Comparison of ENCODE assay signal across 23 cellular contexts in genomic region chr7:129438281-129438838, GRCh38. TPM values are rescaled to one million over a fixed set of nuclear protein-coding genes. Genes with fewer than 3 reads are reported as not detected.
A peak's percentile ranks its signal among the peaks of the same experiment; 100 is the strongest.
DNase-seq lines count a peak whose midpoint lies in the region; ATAC-seq, FAIRE-seq and TF ChIP-seq lines count a peak whose summit lies in the region.
"Had no signal": no experiment of that assay in that cellular context is flagged by ENCODE, and none has a peak within 500 bp of the region (broad histone marks: within the 10 kb centered on the region; RNA-seq: fewer than 3 reads in every experiment).

No MANE protein-coding gene starts in this region.

- no peak for FAIRE-seq in K562 (lab: Jason Lieb, UNC)
- FAIRE-seq: D721Med, kidney had no signal

- TF ChIP-seq CTCF in MCF 10A (IDR thresholded peaks at IDR 0.05; ENCODE audit: unreplicated experiment) = no peak
- no peak for TF ChIP-seq CTCF in breast epithelium (IDR thresholded peaks at IDR 0.05)
- no peak for TF ChIP-seq CTCF in PC-9 (conservative IDR thresholded peaks at IDR 0.05)
- no peak for TF ChIP-seq CTCF in K562 (IDR thresholded peaks at IDR 0.05 in 2 of 3, conservative IDR thresholded peaks at IDR 0.05 in 1 of 3; ENCODE audit: insufficient read depth in 2 of 3, low read depth in 1 of 3, low read length in 3 of 3)

- ATAC-seq in K562 (peak; percentile 4), left ventricle myocardium superior (no peak), HG03354 (IDR thresholded peaks at IDR 0.05; ENCODE audit: poor library complexity, severe bottlenecking, unreplicated experiment) (no peak)
- ATAC-seq: right lobe of liver, T-cell, upper lobe of right lung had no signal

- no peaks in the 10 kb centered on the region for H3K36me3 ChIP-seq in breast epithelium
- H3K36me3 ChIP-seq in PC-9 (ENCODE audit: low read depth) = peaks cover 14% of the 10 kb centered on the region; the same call in 1 of the 2 replicates
- H3K36me3 ChIP-seq in K562 (ENCODE audit: control insufficient read depth, insufficient read depth, low read length) = peaks cover 55% of the 10 kb centered on the region
- H3K36me3 ChIP-seq in skeletal muscle satellite cell (ENCODE audit: insufficient read depth, low read length) = peaks cover 8% of the 10 kb centered on the region
- H3K36me3 ChIP-seq: BE2C, ovary, right lobe of liver, upper lobe of right lung had no signal

- peaks cover 37% of the 10 kb centered on the region for H3K4me1 Mint-ChIP-seq in MCF 10A (ENCODE audit: insufficient read depth, unreplicated experiment)

- H3K4me1 ChIP-seq in breast epithelium = peaks cover 0 to 3% of the 10 kb centered on the region in 2 donors
- peaks cover 52% of the 10 kb centered on the region for H3K4me1 ChIP-seq in PC-9 (replicated peaks; ENCODE audit: insufficient read depth)
- H3K4me1 ChIP-seq in K562 (replicated peaks in 1 of 2; ENCODE audit: control insufficient read depth in 2 of 2, insufficient read depth in 2 of 2, low read length in 2 of 2) = peaks cover 42 to 56% of the 10 kb centered on the region in 2 experiments
- peaks cover 48% of the 10 kb centered on the region for H3K4me1 ChIP-seq in skeletal muscle satellite cell (ENCODE audit: control insufficient read depth, insufficient read depth, low read length)

- in situ Hi-C loops in K562 (cut with MboI) = no loop called here

- no peak for TF ChIP-seq EP300 in K562 (IDR thresholded peaks at IDR 0.05; ENCODE audit: low read length)

- H3K4me3 ChIP-seq in breast epithelium = no peak overlapping the region
- H3K4me3 ChIP-seq in PC-9 = no peak overlapping the region
- no peak overlapping the region; the same call in 1 of the 2 replicates for H3K4me3 ChIP-seq in K562
- peak overlapping the region; percentile 48 for H3K4me3 ChIP-seq in skeletal muscle satellite cell (ENCODE audit: low read length)
- H3K4me3 ChIP-seq: ovary, right lobe of liver, upper lobe of right lung had no signal

- BruUV-seq in MCF 10A (replicated peaks; lab: Mats Ljungman, UMichigan) (TSS peak; percentile 98), PC-9 (replicated peaks; lab: Mats Ljungman, UMichigan) (TSS peak; percentile 69), K562 (replicated peaks; lab: Mats Ljungman, UMichigan) (TSS peak; percentile 54)

- intact Hi-C loops in MCF 10A (cut with micrococcal nuclease) = no loop called here
- intact Hi-C loops in breast epithelium (cut with DNase I; ENCODE audit: low total_unique reads) = no loop called here
- intact Hi-C loops in PC-9 (cut with micrococcal nuclease; ENCODE audit: unreplicated experiment) = no loop called here
- intact Hi-C loops in K562 (cut with micrococcal nuclease) = loop anchor here (2.0 to 5.0 kb wide), 2 partner anchors 16 to 519 kb away; no protein-coding TSS in a partner anchor
- intact Hi-C loops in left ventricle myocardium superior (cut with micrococcal nuclease) = no loop called here

- peaks cover 5% of the 10 kb centered on the region for H3K36me3 Mint-ChIP-seq in MCF 10A (ENCODE audit: insufficient read depth, unreplicated experiment)
- H3K36me3 Mint-ChIP-seq: brain, T-cell had no signal

- peaks cover 15% of the 10 kb centered on the region for H3F3A ChIP-seq in PC-9 (ENCODE audit: insufficient read depth, low read depth)

- no peak overlapping the region for H2AFZ ChIP-seq in PC-9
- peak overlapping the region; percentile 70 for H2AFZ ChIP-seq in K562 (ENCODE audit: low read depth, low read length)

- TF ChIP-seq RAD21 in K562 (CRISPR knock-in tag; conservative IDR thresholded peaks at IDR 0.05 in 1 of 2, IDR thresholded peaks at IDR 0.05 in 1 of 2) = no peak

- H3K27ac ChIP-seq in breast epithelium (no peak overlapping the region), PC-9 (peak overlapping the region; percentile 85), K562 (ENCODE audit: extremely low read depth, low read depth, low read length) (peak overlapping the region; percentile 87)
- H3K27ac ChIP-seq: ovary, right lobe of liver, upper lobe of right lung had no signal

- H3K9me3 ChIP-seq in breast epithelium (no peaks in the 10 kb centered on the region), PC-9 (ENCODE audit: insufficient read depth, low read depth) (no peaks in the 10 kb centered on the region), K562 (replicated peaks; ENCODE audit: control insufficient read depth, insufficient read depth, low read depth, low read length) (no peaks in the 10 kb centered on the region), skeletal muscle satellite cell (replicated peaks; ENCODE audit: low read length) (no peaks in the 10 kb centered on the region)
- H3K9me3 ChIP-seq: BE2C, ovary, right lobe of liver, upper lobe of right lung had no signal

- H3K27ac Mint-ChIP-seq in MCF 10A (ENCODE audit: low read depth, unreplicated experiment) = peak overlapping the region; percentile 88
- H3K27ac Mint-ChIP-seq: T-cell had no signal

- POLR2A ChIA-PET in MCF 10A (lab: Yijun Ruan, JAX) (interaction anchor here (1.2 to 2.8 kb wide), 7 partner anchors 11 to 131 kb away, joined by 3 to 13 read pairs (median 5); no protein-coding TSS in a partner anchor), PC-9 (lab: Charles Lee; ENCODE audit: unreplicated experiment) (interaction anchor here (0.8 to 1.3 kb wide), 2 partner anchors 15 to 37 kb away, joined by 4 to 13 read pairs; no protein-coding TSS in a partner anchor), K562 (lab: Yijun Ruan, JAX) (interaction anchor here (0.8 to 1.9 kb wide), 14 partner anchors 10 to 173 kb away, joined by 3 to 13 read pairs (median 4); partner anchors contain the start of gene NRF1)

- no peaks in the 10 kb centered on the region for H3K9me3 Mint-ChIP-seq in MCF 10A (ENCODE audit: unreplicated experiment)
- H3K9me3 Mint-ChIP-seq: brain, T-cell had no signal

- no peak overlapping the region for H3K4me3 Mint-ChIP-seq in MCF 10A (ENCODE audit: unreplicated experiment)
- H3K4me3 Mint-ChIP-seq: T-cell had no signal

- no peaks in the 10 kb centered on the region for H3K27me3 ChIP-seq in breast epithelium
- H3K27me3 ChIP-seq in PC-9 (ENCODE audit: insufficient read depth, low read depth) = no peaks in the 10 kb centered on the region
- H3K27me3 ChIP-seq in K562 (ENCODE audit: control insufficient read depth in 2 of 2, insufficient read depth in 2 of 2, low read length in 2 of 2) = no peaks in the 10 kb centered on the region
- H3K27me3 ChIP-seq in skeletal muscle satellite cell (ENCODE audit: control insufficient read depth, insufficient read depth, low read length) = no peaks in the 10 kb centered on the region
- H3K27me3 ChIP-seq: BE2C, ovary, right lobe of liver had no signal

- H3K4me2 ChIP-seq in PC-9 = peak overlapping the region; percentile 48
- peak overlapping the region; percentile 63 for H3K4me2 ChIP-seq in K562 (ENCODE audit: insufficient read depth, low read length)
- H3K4me2 ChIP-seq in skeletal muscle satellite cell (ENCODE audit: low read length) = peak overlapping the region; percentile 66

- peaks cover 50% of the 10 kb centered on the region for H3K79me2 ChIP-seq in PC-9 (ENCODE audit: low read depth)
- peaks cover 78% of the 10 kb centered on the region for H3K79me2 ChIP-seq in K562 (ENCODE audit: control insufficient read depth, insufficient read depth, low read length)

- H3K9me1 ChIP-seq in K562 (ENCODE audit: control insufficient read depth, insufficient read depth, low read length) = no peaks in the 10 kb centered on the region

- TF ChIP-seq POLR2A in breast epithelium (IDR thresholded peaks at IDR 0.05) (no peak), K562 (conservative IDR thresholded peaks at IDR 0.05) (no peak)

- H3K9ac ChIP-seq in K562 (ENCODE audit: insufficient read depth in 1 of 2, low read depth in 2 of 2, low read length in 2 of 2) (peak overlapping the region in 1 of 2 experiments; percentile 61; a peak in 3 of 4 replicates), skeletal muscle satellite cell (ENCODE audit: low read depth, low read length) (peak overlapping the region; percentile 37)

- no peaks in the 10 kb centered on the region for H3K9me2 ChIP-seq in PC-9 (ENCODE audit: insufficient read depth)

- CTCF ChIA-PET in MCF 10A (lab: Yijun Ruan, JAX) (interaction anchor here (1.4 to 2.0 kb wide), 3 partner anchors 15 to 71 kb away, joined by 3 to 11 read pairs (median 4); no protein-coding TSS in a partner anchor), PC-9 (lab: Charles Lee) (interaction anchor here (0.6 to 0.9 kb wide), 3 partner anchors 63 to 151 kb away, joined by 3 to 4 read pairs (median 3); no protein-coding TSS in a partner anchor), K562 (lab: Yijun Ruan, JAX; ENCODE audit: low intra/inter-chr PET ratio) (no interaction called here)

- no peaks in the 10 kb centered on the region for H4K20me1 ChIP-seq in PC-9 (ENCODE audit: insufficient read depth)
- no peaks in the 10 kb centered on the region for H4K20me1 ChIP-seq in K562 (replicated peaks; ENCODE audit: control insufficient read depth, insufficient read depth, low read length)

- 10% methylated on average over 6 of the region's 6 CpGs for WGBS in K562 (ENCODE audit: insufficient coverage, low coverage, missing lambda C conversion rate)

- H3K27me3 Mint-ChIP-seq in MCF 10A (ENCODE audit: insufficient read depth, unreplicated experiment) = no peaks in the 10 kb centered on the region

- DNase-seq in MCF 10A (ENCODE audit: unreplicated experiment) (no peak), breast epithelium (ENCODE audit: low spot score in 2 of 2) (no peak), PC-9 (no peak), K562 (ENCODE audit: extremely low read depth in 1 of 4, low spot score in 3 of 4) (no peak), left ventricle myocardium superior (no peak), D341Med (ENCODE audit: low spot score) (no peak)
- DNase-seq: activated gamma-delta T cell treated with Interleukin-2 at 50 U/mL for 16 hours; BE2C; foreskin melanocyte; Kasumi-1; kidney; NCI-H1092; NCI-H2029 treated with DMSO at 0.1 percent for 48 hours; NCI-H446 treated with DMSO at 0.1 percent for 48 hours; NK-92 treated with Interleukin-12 subunit alpha and Interleukin-12 subunit beta, amount 100 ng/mL, for 24 hours; ovary; right lobe of liver; T-cell; upper lobe of right lung had no signal

RNA-seq across cellular contexts. Expression of gene STRIP2, which starts 4.1 kb away (rescaled TPM):
- total RNA-seq in MCF 10A (2022) = 6.3 and 18.3 TPM in 2 replicates
- 1 to 10 TPM in 2 of 3 donors, under 1 TPM in 1; under 0.01 to 1.9 (median 1.8) TPM for total RNA-seq in breast epithelium
- 6.4 and 9.5 TPM in 2 replicates for total RNA-seq in PC-9 (2021)
- 202 and 262 TPM in 2 replicates for total RNA-seq in K562 (2011; cell fraction: chromatin; rRNA removed; ENCODE audit: low replicate concordance)
- 90.7 and 112 TPM in 2 replicates for total RNA-seq in K562 (2011; cell fraction: nucleolus; rRNA removed)
- 109 and 122 TPM in 2 replicates for total RNA-seq in K562 (2011; cell fraction: nucleoplasm; rRNA removed)
- 38.5 and 39.8 TPM in 2 replicates for total RNA-seq in K562 (2014; rRNA removed)
- 40.8 and 41.7 TPM in 2 replicates for total RNA-seq in K562 (2014; rRNA removed; fragmentation: Illumina TruSeq; extraction: Trizol)
- 52.4 and 54.7 TPM in 2 replicates for total RNA-seq in K562 (2015; rRNA removed; fragmentation: Illumina TruSeq; extraction: Trizol)
- 50.3 and 56.3 TPM in 2 replicates for total RNA-seq in K562 (2021)
- polyA plus RNA-seq in K562 (2011; rRNA removed) = 81.8 and 104 TPM in 2 replicates
- polyA plus RNA-seq in K562 (2011; cell fraction: cytosol; rRNA removed) = 27.2 and 41.8 TPM in 2 replicates
- polyA plus RNA-seq in K562 (2011; cell fraction: nucleus; rRNA removed) = 388 and 426 TPM in 2 replicates
- 46.1 and 56.3 TPM in 2 replicates for polyA plus RNA-seq in K562 (2012)
- polyA plus RNA-seq in K562 (2014; fragmentation: Illumina TruSeq; extraction: Trizol) = 42.3 TPM in 2 replicates
- polyA plus RNA-seq in K562 (2014; fragmentation: Nextera tagmentation; extraction: Ambion mirVana) = 10 to 100 TPM; 10.1 to 13.8 TPM
- 52.9 and 55.1 TPM in 2 replicates for polyA plus RNA-seq in K562 (2014; rRNA removed)
- 62.4 and 66.1 TPM in 2 replicates for polyA minus RNA-seq in K562 (2011; rRNA and poly(A)+ RNA removed)
- polyA minus RNA-seq in K562 (2011; cell fraction: cytosol; rRNA and poly(A)+ RNA removed) = 32.6 and 37.9 TPM in 2 replicates
- 79.6 and 139 TPM in 2 replicates for polyA minus RNA-seq in K562 (2011; cell fraction: nucleus; rRNA and poly(A)+ RNA removed)
- total RNA-seq in skeletal muscle satellite cell (2012; rRNA removed) = 8.7 and 17.7 TPM in 2 replicates
- total RNA-seq in left ventricle myocardium superior = 23.3 TPM

Comparison
In these comparisons a context has a peak if more than half of its experiments do, and no peak if none do; other contexts are left out.
1. H3K27ac ChIP-seq: peak in PC-9 (single experiment) and K562 (single experiment); none in breast epithelium (0 of 2).
2. Peak in every context shown above with its lines, with median percentiles within 50 percentile points of each other: H3K4me2 ChIP-seq.